Comparison of ENCODE assay signal across 1 cellular context in the genomic region with DNA sequence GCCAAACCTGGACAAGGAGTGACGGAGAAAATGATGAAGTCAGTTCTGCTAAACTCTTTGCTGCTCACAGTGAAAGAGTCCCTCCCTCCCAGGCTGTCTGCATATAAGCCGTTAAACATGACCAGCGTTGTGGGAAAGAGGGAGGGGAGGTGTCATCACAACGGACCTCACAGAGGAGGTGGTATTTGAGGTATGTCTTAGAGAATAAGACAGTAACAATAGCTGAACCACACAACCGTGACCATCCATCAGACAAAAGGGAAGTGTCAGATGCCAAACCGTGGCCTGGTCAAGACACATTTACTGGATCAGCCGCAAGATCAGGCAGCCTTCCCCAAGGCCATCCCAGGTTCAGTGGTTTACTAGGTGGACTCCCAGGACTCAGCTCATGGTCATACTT.
TF ChIP-seq lines count a peak whose summit lies in the region.

No MANE protein-coding gene starts in this region.

TF ChIP-seq in GM12878, 131 proteins besides CTCF, POLR2A, EP300 and RAD21:
- TF ChIP-seq HDAC2 (IDR thresholded peaks at IDR 0.05) (no peak), SUPT20H (IDR thresholded peaks at IDR 0.05; ENCODE audit: borderline replicate concordance, control insufficient read depth, low read depth, low read length) (no peak), NFYA (IDR thresholded peaks at IDR 0.05; ENCODE audit: borderline replicate concordance, low read depth, low read length) (no peak), IKZF1 (conservative IDR thresholded peaks at IDR 0.05) (peak; percentile 29; the same call in 1 of the 2 replicates), PAX5 (IDR thresholded peaks at IDR 0.05; ENCODE audit: borderline replicate concordance, low read depth, low read length) (peak; percentile 47; the same call in 1 of the 2 replicates), IKZF2 (IDR thresholded peaks at IDR 0.05) (peak in 1 of 2 experiments; percentile 23; a peak in 2 of 4 replicates), SPI1 (IDR thresholded peaks at IDR 0.05; ENCODE audit: borderline replicate concordance, insufficient read depth, low read depth, low read length) (peak; percentile 38; the same call in 1 of the 2 replicates), SMAD5 (IDR thresholded peaks at IDR 0.05; ENCODE audit: low read depth) (no peak)
- TF ChIP-seq, protein P1, sequence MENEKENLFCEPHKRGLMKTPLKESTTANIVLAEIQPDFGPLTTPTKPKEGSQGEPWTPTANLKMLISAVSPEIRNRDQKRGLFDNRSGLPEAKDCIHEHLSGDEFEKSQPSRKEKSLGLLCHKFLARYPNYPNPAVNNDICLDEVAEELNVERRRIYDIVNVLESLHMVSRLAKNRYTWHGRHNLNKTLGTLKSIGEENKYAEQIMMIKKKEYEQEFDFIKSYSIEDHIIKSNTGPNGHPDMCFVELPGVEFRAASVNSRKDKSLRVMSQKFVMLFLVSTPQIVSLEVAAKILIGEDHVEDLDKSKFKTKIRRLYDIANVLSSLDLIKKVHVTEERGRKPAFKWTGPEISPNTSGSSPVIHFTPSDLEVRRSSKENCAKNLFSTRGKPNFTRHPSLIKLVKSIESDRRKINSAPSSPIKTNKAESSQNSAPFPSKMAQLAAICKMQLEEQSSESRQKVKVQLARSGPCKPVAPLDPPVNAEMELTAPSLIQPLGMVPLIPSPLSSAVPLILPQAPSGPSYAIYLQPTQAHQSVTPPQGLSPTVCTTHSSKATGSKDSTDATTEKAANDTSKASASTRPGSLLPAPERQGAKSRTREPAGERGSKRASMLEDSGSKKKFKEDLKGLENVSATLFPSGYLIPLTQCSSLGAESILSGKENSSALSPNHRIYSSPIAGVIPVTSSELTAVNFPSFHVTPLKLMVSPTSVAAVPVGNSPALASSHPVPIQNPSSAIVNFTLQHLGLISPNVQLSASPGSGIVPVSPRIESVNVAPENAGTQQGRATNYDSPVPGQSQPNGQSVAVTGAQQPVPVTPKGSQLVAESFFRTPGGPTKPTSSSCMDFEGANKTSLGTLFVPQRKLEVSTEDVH (IDR thresholded peaks at IDR 0.05; ENCODE audit: low read depth, partially characterized antibody): no peak
- TF ChIP-seq, protein P2, sequence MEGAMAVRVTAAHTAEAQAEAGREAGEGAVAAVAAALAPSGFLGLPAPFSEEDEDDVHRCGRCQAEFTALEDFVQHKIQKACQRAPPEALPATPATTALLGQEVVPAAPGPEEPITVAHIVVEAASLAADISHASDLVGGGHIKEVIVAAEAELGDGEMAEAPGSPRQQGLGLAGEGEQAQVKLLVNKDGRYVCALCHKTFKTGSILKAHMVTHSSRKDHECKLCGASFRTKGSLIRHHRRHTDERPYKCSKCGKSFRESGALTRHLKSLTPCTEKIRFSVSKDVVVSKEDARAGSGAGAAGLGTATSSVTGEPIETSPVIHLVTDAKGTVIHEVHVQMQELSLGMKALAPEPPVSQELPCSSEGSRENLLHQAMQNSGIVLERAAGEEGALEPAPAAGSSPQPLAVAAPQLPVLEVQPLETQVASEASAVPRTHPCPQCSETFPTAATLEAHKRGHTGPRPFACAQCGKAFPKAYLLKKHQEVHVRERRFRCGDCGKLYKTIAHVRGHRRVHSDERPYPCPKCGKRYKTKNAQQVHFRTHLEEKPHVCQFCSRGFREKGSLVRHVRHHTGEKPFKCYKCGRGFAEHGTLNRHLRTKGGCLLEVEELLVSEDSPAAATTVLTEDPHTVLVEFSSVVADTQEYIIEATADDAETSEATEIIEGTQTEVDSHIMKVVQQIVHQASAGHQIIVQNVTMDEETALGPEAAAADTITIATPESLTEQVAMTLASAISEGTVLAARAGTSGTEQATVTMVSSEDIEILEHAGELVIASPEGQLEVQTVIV (IDR thresholded peaks at IDR 0.05; ENCODE audit: borderline replicate concordance, partially characterized antibody): no peak
- TF ChIP-seq, protein P3, sequence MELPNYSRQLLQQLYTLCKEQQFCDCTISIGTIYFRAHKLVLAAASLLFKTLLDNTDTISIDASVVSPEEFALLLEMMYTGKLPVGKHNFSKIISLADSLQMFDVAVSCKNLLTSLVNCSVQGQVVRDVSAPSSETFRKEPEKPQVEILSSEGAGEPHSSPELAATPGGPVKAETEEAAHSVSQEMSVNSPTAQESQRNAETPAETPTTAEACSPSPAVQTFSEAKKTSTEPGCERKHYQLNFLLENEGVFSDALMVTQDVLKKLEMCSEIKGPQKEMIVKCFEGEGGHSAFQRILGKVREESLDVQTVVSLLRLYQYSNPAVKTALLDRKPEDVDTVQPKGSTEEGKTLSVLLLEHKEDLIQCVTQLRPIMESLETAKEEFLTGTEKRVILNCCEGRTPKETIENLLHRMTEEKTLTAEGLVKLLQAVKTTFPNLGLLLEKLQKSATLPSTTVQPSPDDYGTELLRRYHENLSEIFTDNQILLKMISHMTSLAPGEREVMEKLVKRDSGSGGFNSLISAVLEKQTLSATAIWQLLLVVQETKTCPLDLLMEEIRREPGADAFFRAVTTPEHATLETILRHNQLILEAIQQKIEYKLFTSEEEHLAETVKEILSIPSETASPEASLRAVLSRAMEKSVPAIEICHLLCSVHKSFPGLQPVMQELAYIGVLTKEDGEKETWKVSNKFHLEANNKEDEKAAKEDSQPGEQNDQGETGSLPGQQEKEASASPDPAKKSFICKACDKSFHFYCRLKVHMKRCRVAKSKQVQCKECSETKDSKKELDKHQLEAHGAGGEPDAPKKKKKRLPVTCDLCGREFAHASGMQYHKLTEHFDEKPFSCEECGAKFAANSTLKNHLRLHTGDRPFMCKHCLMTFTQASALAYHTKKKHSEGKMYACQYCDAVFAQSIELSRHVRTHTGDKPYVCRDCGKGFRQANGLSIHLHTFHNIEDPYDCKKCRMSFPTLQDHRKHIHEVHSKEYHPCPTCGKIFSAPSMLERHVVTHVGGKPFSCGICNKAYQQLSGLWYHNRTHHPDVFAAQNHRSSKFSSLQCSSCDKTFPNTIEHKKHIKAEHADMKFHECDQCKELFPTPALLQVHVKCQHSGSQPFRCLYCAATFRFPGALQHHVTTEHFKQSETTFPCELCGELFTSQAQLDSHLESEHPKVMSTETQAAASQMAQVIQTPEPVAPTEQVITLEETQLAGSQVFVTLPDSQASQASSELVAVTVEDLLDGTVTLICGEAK (IDR thresholded peaks at IDR 0.05; ENCODE audit: borderline replicate concordance): no peak
